Comparison of ENCODE assay signal across 8 cellular contexts in the genomic region with DNA sequence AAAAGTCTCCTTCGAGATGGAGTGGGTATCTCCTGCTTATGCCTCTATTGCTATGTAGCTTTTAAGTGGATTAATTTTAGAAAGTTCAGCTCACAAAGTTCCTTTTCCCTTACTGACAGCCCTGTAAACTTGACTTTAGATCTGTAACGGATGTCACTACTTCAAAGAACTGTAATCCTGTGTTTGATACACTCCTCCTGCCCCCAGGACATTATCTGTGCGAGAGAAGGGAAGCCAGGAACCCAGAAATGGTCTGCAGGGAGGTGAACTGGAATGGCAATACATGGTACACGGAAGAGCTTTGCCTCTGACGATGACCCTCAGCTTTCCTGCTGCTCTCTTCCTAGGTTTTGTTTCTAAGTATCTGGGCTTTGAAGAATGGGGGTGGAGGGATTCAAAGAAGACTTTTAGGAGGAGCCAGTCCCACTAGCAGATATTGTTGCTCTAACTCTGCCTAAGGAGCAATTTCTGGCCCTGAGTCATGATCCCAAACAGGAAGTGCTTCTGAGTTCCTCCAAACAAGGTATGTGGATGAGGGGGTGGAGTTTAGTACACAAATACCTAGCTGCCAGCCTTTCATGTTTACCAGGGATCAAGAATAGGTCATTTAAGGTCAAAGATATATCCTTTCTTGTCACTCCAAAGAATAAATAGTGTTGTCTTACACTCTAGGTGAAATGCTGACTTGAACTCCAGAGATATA. TPM values are rescaled to one million over a fixed set of nuclear protein-coding genes. Genes with fewer than 3 reads are reported as not detected.
DNase-seq lines count a peak whose midpoint lies in the region; TF ChIP-seq lines count a peak whose summit lies in the region.

No MANE protein-coding gene starts in this region.

- H3K27ac ChIP-seq in uterus, result peak overlapping the region; percentile 50 to 54

- no peaks in the 10 kb centered on the region for H3K36me3 Mint-ChIP-seq in activated T-helper 2 cell treated with anti-CD3 and anti-CD28 coated beads, Interferon-gamma antibody, Interleukin-2, Interleukin-4, amounts not matched to agents 10 μg/mL and 5 μg/mL and 100 μg/mL, durations not matched to agents 14 hours and 24 hours and 36 hours (ENCODE audit: low read depth)

- H3K9me3 ChIP-seq in uterus, result no peaks in the 10 kb centered on the region

- DNase-seq in AG10803 (ENCODE audit: low read depth) (peak; percentile 69), HT-29 (ENCODE audit: low spot score) (peak; percentile 93), kidney epithelial cell (ENCODE audit: low read depth) (peak; percentile 85), uterus (no peak), NCI-H1105 treated with DMSO at 0.1 percent for 48 hours (lab: John Stamatoyannopoulos, UW) (no peak), mesenteric fat pad (ENCODE audit: low spot score) (no peak), anterior cingulate cortex (lab: John Stamatoyannopoulos, UW) (no peak)
- DNase-seq in activated T-helper 2 cell treated with anti-CD3 and anti-CD28 coated beads, Interferon-gamma antibody, Interleukin-2, Interleukin-4, amounts not matched to agents 10 μg/mL and 5 μg/mL and 100 μg/mL, durations not matched to agents 14 hours and 24 hours and 36 hours (ENCODE audit: low spot score), result no peak

- no peak overlapping the region for H3K4me3 Mint-ChIP-seq in activated T-helper 2 cell treated with anti-CD3 and anti-CD28 coated beads, Interferon-gamma antibody, Interleukin-2, Interleukin-4, amounts not matched to agents 10 μg/mL and 5 μg/mL and 100 μg/mL, durations not matched to agents 14 hours and 24 hours and 36 hours (ENCODE audit: low read depth)

- peaks cover 40% of the 10 kb centered on the region for H3K4me1 Mint-ChIP-seq in activated T-helper 2 cell treated with anti-CD3 and anti-CD28 coated beads, Interferon-gamma antibody, Interleukin-2, Interleukin-4, amounts not matched to agents 10 μg/mL and 5 μg/mL and 100 μg/mL, durations not matched to agents 14 hours and 24 hours and 36 hours (ENCODE audit: low read depth)

- no peak for TF ChIP-seq POLR2A in uterus (IDR thresholded peaks at IDR 0.05)

- H3K27me3 Mint-ChIP-seq in activated T-helper 2 cell treated with anti-CD3 and anti-CD28 coated beads, Interferon-gamma antibody, Interleukin-2, Interleukin-4, amounts not matched to agents 10 μg/mL and 5 μg/mL and 100 μg/mL, durations not matched to agents 14 hours and 24 hours and 36 hours (ENCODE audit: low read depth), result no peaks in the 10 kb centered on the region

- H3K27ac Mint-ChIP-seq in activated T-helper 2 cell treated with anti-CD3 and anti-CD28 coated beads, Interferon-gamma antibody, Interleukin-2, Interleukin-4, amounts not matched to agents 10 μg/mL and 5 μg/mL and 100 μg/mL, durations not matched to agents 14 hours and 24 hours and 36 hours, result peak overlapping the region; percentile 3

- H3K27me3 ChIP-seq in kidney epithelial cell (ENCODE audit: control insufficient read depth, insufficient read depth, low read length) (no peaks in the 10 kb centered on the region), uterus (no peaks in the 10 kb centered on the region)

- H3K4me3 ChIP-seq in AG10803 (ENCODE audit: low read length), result no peak overlapping the region
- H3K4me3 ChIP-seq in kidney epithelial cell (ENCODE audit: low read depth, low read length), result no peak overlapping the region
- H3K4me3 ChIP-seq in uterus, result no peak overlapping the region

- TF ChIP-seq CTCF in AG10803 (conservative IDR thresholded peaks at IDR 0.05; ENCODE audit: low read length) (no peak), kidney epithelial cell (IDR thresholded peaks at IDR 0.05; ENCODE audit: insufficient read depth, low read length, poor library complexity, severe bottlenecking) (no peak), uterus (IDR thresholded peaks at IDR 0.05) (no peak)

- H3K4me1 ChIP-seq in uterus, result no peaks in the 10 kb centered on the region

- intact Hi-C loops in activated T-helper 2 cell treated with anti-CD3 and anti-CD28 coated beads, Interferon-gamma antibody, Interleukin-2, Interleukin-4, amounts not matched to agents 10 μg/mL and 5 μg/mL and 100 μg/mL, durations not matched to agents 14 hours and 24 hours and 36 hours (cut with micrococcal nuclease), result loop anchor here (1.0 to 10.0 kb wide), 3 partner anchors 31 to 117 kb away; partner anchors contain the start of gene ZFAND5
- intact Hi-C loops in uterus (cut with DNase I; ENCODE audit: low total_unique reads), result no loop called here

- no peaks in the 10 kb centered on the region for H3K9me3 Mint-ChIP-seq in activated T-helper 2 cell treated with anti-CD3 and anti-CD28 coated beads, Interferon-gamma antibody, Interleukin-2, Interleukin-4, amounts not matched to agents 10 μg/mL and 5 μg/mL and 100 μg/mL, durations not matched to agents 14 hours and 24 hours and 36 hours

- H3K36me3 ChIP-seq in kidney epithelial cell (ENCODE audit: control insufficient read depth, insufficient read depth, low read length) (no peaks in the 10 kb centered on the region), uterus (no peaks in the 10 kb centered on the region)

RNA-seq across cellular contexts. Expression of gene TMC1, which starts 43.4 kb away (rescaled TPM):
- total RNA-seq in HT-29 (2014; rRNA removed; shearing (Covaris generic)), result 0.26 and 0.53 TPM in 2 replicates
- total RNA-seq in activated T-helper 2 cell treated with anti-CD3 and anti-CD28 coated beads, Interferon-gamma antibody, Interleukin-2, Interleukin-4, amounts not matched to agents 10 μg/mL and 5 μg/mL and 100 μg/mL, durations not matched to agents 14 hours and 24 hours and 36 hours, result not detected in 2 replicates
- total RNA-seq in kidney epithelial cell (not detected in 2 replicates), uterus (under 1 TPM in 3 of 4 donors, not detected in 1; under 0.01 to 0.95 (median 0.90) TPM), mesenteric fat pad (0.48 TPM)

Comparison
In these comparisons a context has a peak if more than half of its experiments do, and no peak if none do; other contexts are left out.
1. DNase-seq: peak in AG10803 (single experiment), HT-29 (single experiment) and kidney epithelial cell (single experiment); none in activated T-helper 2 cell treated with anti-CD3 and anti-CD28 coated beads, Interferon-gamma antibody, Interleukin-2, Interleukin-4, amounts not matched to agents 10 μg/mL and 5 μg/mL and 100 μg/mL, durations not matched to agents 14 hours and 24 hours and 36 hours (single experiment), uterus (0 of 2), NCI-H1105 treated with DMSO at 0.1 percent for 48 hours (single experiment), mesenteric fat pad (single experiment) and anterior cingulate cortex (0 of 58).